Comparison of ENCODE assay signal across 8 cellular contexts in the genomic region with DNA sequence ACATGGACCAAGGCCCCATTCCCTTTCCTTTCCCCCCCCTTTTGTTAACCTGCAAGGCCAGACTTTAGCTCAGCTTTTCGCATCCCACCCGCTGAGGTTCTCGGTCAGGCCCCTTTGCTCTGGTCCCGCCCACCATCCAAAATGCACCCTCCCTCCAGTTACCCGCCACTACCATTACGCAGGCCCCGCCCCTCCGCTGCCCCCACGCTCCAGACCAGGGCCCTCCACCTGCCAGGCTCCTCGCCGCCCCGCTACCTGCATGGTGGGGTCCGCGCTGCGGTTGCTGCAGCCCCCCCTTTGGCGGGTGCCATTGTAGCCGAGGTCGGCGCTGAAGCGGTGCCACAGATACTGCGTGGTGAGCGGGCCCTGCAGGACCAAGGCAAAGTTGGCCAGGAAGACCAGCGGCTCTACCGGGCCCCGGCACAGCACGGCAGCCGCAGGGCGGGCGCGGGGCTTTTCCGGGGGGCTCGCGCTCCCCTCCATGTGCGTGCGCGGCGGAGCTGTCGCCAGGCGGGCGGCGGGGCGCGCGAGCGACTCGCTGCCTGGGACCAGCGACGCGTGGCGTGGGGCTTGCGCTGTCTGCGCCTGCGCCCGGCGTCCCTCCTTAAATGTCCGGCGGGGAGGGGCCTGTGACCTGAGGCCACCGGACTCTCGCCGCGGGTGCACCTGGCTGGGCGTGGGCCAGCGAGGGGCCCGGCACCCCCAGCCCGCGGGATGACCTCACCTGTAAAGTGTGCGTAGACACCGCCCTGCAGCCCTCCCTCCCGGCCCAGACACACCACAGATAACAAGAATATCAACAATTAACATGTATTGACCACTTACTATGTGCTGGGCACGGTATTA. TPM values are rescaled to one million over a fixed set of nuclear protein-coding genes. Genes with fewer than 3 reads are reported as not detected.
DNase-seq lines count a peak whose midpoint lies in the region; ATAC-seq and TF ChIP-seq lines count a peak whose summit lies in the region.

A gene (minus strand): TSS at position 581 of the 846 bp plus-strand sequence. CDS start 98 bp downstream, at position 483.

- POLR2A ChIA-PET in GM10248 (lab: Yijun Ruan, JAX): interaction anchor here (0.7 to 0.9 kb wide), 2 partner anchors 11 to 23 kb away, joined by 3 to 4 read pairs; no protein-coding TSS in a partner anchor

- peaks cover 15% of the 10 kb centered on the region for H3K4me1 Mint-ChIP-seq in activated T-cell treated with anti-CD3 and anti-CD28 coated beads, Interleukin-2, amount 50 U/mL, for 24 hours (ENCODE audit: low read depth)
- peaks cover 0 to 3% of the 10 kb centered on the region in 2 donors for H3K4me1 Mint-ChIP-seq in natural killer cell treated with Interleukin-12 subunit alpha and Interleukin-12 subunit beta and Interleukin-15 and Interleukin-18, amount 100 ng/mL, for 72 hours (ENCODE audit: low read depth in 2 of 2)

- DNase-seq in GM10248 (ENCODE audit: extremely low spot score) (peak; percentile 85), NCI-H526 (lab: John Stamatoyannopoulos, UW) (peak; percentile 57 to 82), fibroblast of peridontal ligament (ENCODE audit: extremely low read depth) (peak; percentile 32), superior temporal gyrus (ENCODE audit: extremely low spot score) (peak; percentile 60)
- DNase-seq in activated T-cell treated with anti-CD3 and anti-CD28 coated beads, Interleukin-2, amount 50 U/mL, for 24 hours: peak; percentile 80
- peak; percentile 69 for DNase-seq in natural killer cell treated with Interleukin-12 subunit alpha and Interleukin-12 subunit beta and Interleukin-15 and Interleukin-18, amount 100 ng/mL, for 72 hours (ENCODE audit: low spot score)
- no peak for DNase-seq in effector CD8-positive, alpha-beta T cell (lab: John Stamatoyannopoulos, UW)

- peaks cover 9% of the 10 kb centered on the region for H3K36me3 Mint-ChIP-seq in activated T-cell treated with anti-CD3 and anti-CD28 coated beads, Interleukin-2, amount 50 U/mL, for 24 hours (ENCODE audit: low read depth)
- H3K36me3 Mint-ChIP-seq in natural killer cell treated with Interleukin-12 subunit alpha and Interleukin-12 subunit beta and Interleukin-15 and Interleukin-18, amount 100 ng/mL, for 72 hours: no peaks in the 10 kb centered on the region

- H3K27ac Mint-ChIP-seq in activated T-cell treated with anti-CD3 and anti-CD28 coated beads, Interleukin-2, amount 50 U/mL, for 24 hours: peak within 1 kb of the TSS; percentile 16
- no peak within 1 kb of the TSS for H3K27ac Mint-ChIP-seq in natural killer cell treated with Interleukin-12 subunit alpha and Interleukin-12 subunit beta and Interleukin-15 and Interleukin-18, amount 100 ng/mL, for 72 hours

- ATAC-seq in HG02870 (IDR thresholded peaks at IDR 0.05; ENCODE audit: unreplicated experiment): peak; percentile 63
- ATAC-seq in natural killer cell treated with Interleukin-12 subunit alpha and Interleukin-12 subunit beta and Interleukin-15 and Interleukin-18, amount 100 ng/mL, for 72 hours: peak; percentile 84 to 86

- CTCF ChIA-PET in GM10248 (lab: Yijun Ruan, JAX): interaction anchor here (1.2 to 3.3 kb wide), 5 partner anchors 11 to 155 kb away, joined by 3 to 31 read pairs (median 5); no protein-coding TSS in a partner anchor

- peak within 1 kb of the TSS; percentile 78 for H3K4me3 Mint-ChIP-seq in activated T-cell treated with anti-CD3 and anti-CD28 coated beads, Interleukin-2, amount 50 U/mL, for 24 hours
- H3K4me3 Mint-ChIP-seq in natural killer cell treated with Interleukin-12 subunit alpha and Interleukin-12 subunit beta and Interleukin-15 and Interleukin-18, amount 100 ng/mL, for 72 hours: peak within 1 kb of the TSS; percentile 71

- H3K27me3 Mint-ChIP-seq in activated T-cell treated with anti-CD3 and anti-CD28 coated beads, Interleukin-2, amount 50 U/mL, for 24 hours: peaks cover 4% of the 10 kb centered on the region
- H3K27me3 Mint-ChIP-seq in natural killer cell treated with Interleukin-12 subunit alpha and Interleukin-12 subunit beta and Interleukin-15 and Interleukin-18, amount 100 ng/mL, for 72 hours: peaks cover 7 to 12% of the 10 kb centered on the region in 2 donors

- no peaks in the 10 kb centered on the region for H3K9me3 Mint-ChIP-seq in activated T-cell treated with anti-CD3 and anti-CD28 coated beads, Interleukin-2, amount 50 U/mL, for 24 hours
- no peaks in the 10 kb centered on the region for H3K9me3 Mint-ChIP-seq in natural killer cell treated with Interleukin-12 subunit alpha and Interleukin-12 subunit beta and Interleukin-15 and Interleukin-18, amount 100 ng/mL, for 72 hours

- TF ChIP-seq CTCF in GM10248 (IDR thresholded peaks at IDR 0.05; ENCODE audit: control extremely low read depth, extremely low read depth, low read depth, missing control alignments): no peak

RNA-seq across cellular contexts. Expression of the gene that starts here (rescaled TPM):
- total RNA-seq in natural killer cell treated with Interleukin-12 subunit alpha and Interleukin-12 subunit beta and Interleukin-15 and Interleukin-18, amount 100 ng/mL, for 72 hours: 1 to 10 TPM; 3.2 to 8.1 TPM
